9 cellular contexts compared by ENCODE assay signal in genomic region chr10:114874827-114875541, GRCh38. TPM values are rescaled to one million over a fixed set of nuclear protein-coding genes. Genes with fewer than 3 reads are reported as not detected.
A peak's percentile ranks its signal among the peaks of the same experiment; 100 is the strongest.
DNase-seq lines count a peak whose midpoint lies in the region; ATAC-seq, FAIRE-seq and TF ChIP-seq lines count a peak whose summit lies in the region.
"Had no signal": no experiment of that assay in that cellular context is flagged by ENCODE, and none has a peak within 500 bp of the region (broad histone marks: within the 10 kb centered on the region; RNA-seq: fewer than 3 reads in every experiment).

No MANE protein-coding gene starts in this region.

- WGBS in mesodermal cell (ENCODE audit: insufficient coverage in 2 of 2), 2 experiments: 41 to 43% methylated on average over 18 to 19 of the region's 19 CpGs

- no peak for FAIRE-seq in astrocyte (lab: Jason Lieb, UNC)
- FAIRE-seq in H54 (lab: Jason Lieb, UNC): no peak

- intact Hi-C loops in ascending aorta (cut with DNase I): loop anchor here (10.0 kb wide), 1 partner anchor 220 kb away; the partner anchor contains the start of gene ATRNL1

- peak overlapping the region; percentile 34 for H3K9ac ChIP-seq in astrocyte (ENCODE audit: low read length)

- H2AFZ ChIP-seq in astrocyte (ENCODE audit: low read depth, low read length): peak overlapping the region; percentile 26

- no peaks in the 10 kb centered on the region for H4K20me1 ChIP-seq in astrocyte (ENCODE audit: insufficient read depth, low read length)

- H3K4me3 ChIP-seq in astrocyte (ENCODE audit: insufficient read depth, low read depth, low read length) (no peak overlapping the region), mesodermal cell (ENCODE audit: extremely low read depth, insufficient read depth, low read length, poor library complexity, severe bottlenecking) (no peak overlapping the region), ascending aorta (no peak overlapping the region)

- no peak overlapping the region for H3K4me3 Mint-ChIP-seq in astrocyte (ENCODE audit: unreplicated experiment)
- H3K4me3 Mint-ChIP-seq in HFFc6: no peak overlapping the region

- no peaks in the 10 kb centered on the region for H3K27me3 ChIP-seq in astrocyte (ENCODE audit: insufficient read depth, low read length)
- H3K27me3 ChIP-seq in ascending aorta: no peaks in the 10 kb centered on the region

- H3K36me3 Mint-ChIP-seq in astrocyte (ENCODE audit: low read depth, unreplicated experiment) (no peaks in the 10 kb centered on the region), HFFc6 (ENCODE audit: low read depth) (peaks cover 10% of the 10 kb centered on the region)

- no peaks in the 10 kb centered on the region for H3K79me2 ChIP-seq in astrocyte (ENCODE audit: insufficient read depth, low read length)

- H3K27ac Mint-ChIP-seq in astrocyte (ENCODE audit: unreplicated experiment): peak overlapping the region; percentile 93
- H3K27ac Mint-ChIP-seq in HFFc6: no peak overlapping the region

- ATAC-seq in HG02610 (IDR thresholded peaks at IDR 0.05; ENCODE audit: unreplicated experiment): peak; percentile 56
- ATAC-seq: Panc1 had no signal

- H3K27ac ChIP-seq in astrocyte (ENCODE audit: low read depth, low read length) (peak overlapping the region; percentile 34), mesodermal cell (ENCODE audit: low read depth, low read length, severe bottlenecking) (peak overlapping the region; percentile 59), ascending aorta (no peak overlapping the region)

- H3K9me3 Mint-ChIP-seq in astrocyte (ENCODE audit: unreplicated experiment) (no peaks in the 10 kb centered on the region), HFFc6 (no peaks in the 10 kb centered on the region)

- H3K27me3 Mint-ChIP-seq in astrocyte (ENCODE audit: low read depth, unreplicated experiment) (no peaks in the 10 kb centered on the region), HFFc6 (ENCODE audit: insufficient read depth) (no peaks in the 10 kb centered on the region; the same call in 1 of the 2 replicates)

- TF ChIP-seq CTCF in astrocyte (IDR thresholded peaks at IDR 0.05; ENCODE audit: insufficient read depth, low read depth, low read length): no peak
- TF ChIP-seq CTCF in ascending aorta (IDR thresholded peaks at IDR 0.05): peak in 1 of 3 experiments; percentile 35
- TF ChIP-seq CTCF in HFFc6 (IDR thresholded peaks at IDR 0.05): no peak

- H3K4me1 Mint-ChIP-seq in astrocyte (ENCODE audit: low read depth, unreplicated experiment): peaks cover 16% of the 10 kb centered on the region
- peaks cover 50% of the 10 kb centered on the region for H3K4me1 Mint-ChIP-seq in HFFc6 (ENCODE audit: low read depth)

- no peak for TF ChIP-seq POLR2A in H54 (IDR thresholded peaks at IDR 0.05; ENCODE audit: low read depth, low read length)

- H3K4me2 ChIP-seq in astrocyte (ENCODE audit: low read length): peak overlapping the region; percentile 64

- H3K4me1 ChIP-seq in astrocyte (ENCODE audit: insufficient read depth, low read length): peaks cover 13% of the 10 kb centered on the region
- H3K4me1 ChIP-seq in mesodermal cell (ENCODE audit: control insufficient read depth, insufficient read depth, low read length, poor library complexity, severe bottlenecking): peaks cover 4% of the 10 kb centered on the region
- peaks cover 0 to 6% of the 10 kb centered on the region in 2 donors for H3K4me1 ChIP-seq in ascending aorta

- H3K9me3 ChIP-seq in astrocyte (ENCODE audit: insufficient read depth, low read depth, low read length) (no peaks in the 10 kb centered on the region), mesodermal cell (ENCODE audit: control insufficient read depth, low read length) (no peaks in the 10 kb centered on the region), ascending aorta (no peaks in the 10 kb centered on the region)

- DNase-seq in NOMO-1 (lab: John Stamatoyannopoulos, UW; ENCODE audit: unreplicated experiment in 2 of 2): peak; percentile 7 to 39
- DNase-seq in NOMO-1 treated with dmso at 0.1 percent for 144 hours (lab: John Stamatoyannopoulos, UW; ENCODE audit: unreplicated experiment): no peak
- DNase-seq in astrocyte (ENCODE audit: low read depth): peak; percentile 46
- no peak for DNase-seq in ascending aorta (ENCODE audit: low spot score in 2 of 2)
- no peak for DNase-seq in H54 (ENCODE audit: insufficient read length, low spot score)
- no peak for DNase-seq in HFFc6

- H3K36me3 ChIP-seq in astrocyte (ENCODE audit: insufficient read depth, low read length) (no peaks in the 10 kb centered on the region), mesodermal cell (ENCODE audit: control insufficient read depth, insufficient read depth, low read length) (no peaks in the 10 kb centered on the region), ascending aorta (no peaks in the 10 kb centered on the region)

RNA-seq across cellular contexts. Expression of gene FHIP2A, which starts 53.4 kb away (rescaled TPM):
- 36.1 and 38.2 TPM in 2 replicates for total RNA-seq in astrocyte
- polyA plus RNA-seq in mesodermal cell (2013, experiment 1 of 2): 16.3 TPM
- 15.6 TPM for polyA plus RNA-seq in mesodermal cell (2013, experiment 2 of 2)
- 19.6 TPM for total RNA-seq in ascending aorta
- 10 to 100 TPM; 35.1 to 54.1 (median 42.6) TPM for total RNA-seq in HFFc6 (2021; fragmentation: NEBNext Ultra II Directional; extraction: Animal tissue kit (Norgen Biotek cat#: 25700))

Comparison
In these comparisons a context has a peak if more than half of its experiments do, and no peak if none do; other contexts are left out.
1. DNase-seq: peak in NOMO-1 (2 of 2) and astrocyte (single experiment); none in NOMO-1 treated with dmso at 0.1 percent for 144 hours (single experiment), ascending aorta (0 of 2), H54 (single experiment) and HFFc6 (single experiment).
2. H3K27ac ChIP-seq: peak in astrocyte (single experiment) and mesodermal cell (single experiment); none in ascending aorta (0 of 2).